In genomic region chr10:74118794-74119193, GRCh38 we compare ENCODE assay signal across 11 cellular contexts. TPM values are rescaled to one million over a fixed set of nuclear protein-coding genes. Genes with fewer than 3 reads are reported as not detected.
DNase-seq lines count a peak whose midpoint lies in the region; ATAC-seq and TF ChIP-seq lines count a peak whose summit lies in the region.
"Had no signal": no experiment of that assay in that cellular context is flagged by ENCODE, and none has a peak within 500 bp of the region (broad histone marks: within the 10 kb centered on the region; RNA-seq: fewer than 3 reads in every experiment).

No MANE protein-coding gene starts in this region.

- H3K9ac ChIP-seq in GM23248: peak overlapping the region; percentile 26; the same call in 1 of the 2 replicates

- WGBS in GM23248 (ENCODE audit: low coverage in 1 of 2, low lambda C conversion rate in 2 of 2, missing lambda C conversion rate in 2 of 2), 2 experiments: 50 to 54% methylated on average over 3 of the region's 3 CpGs
- 84 to 93% methylated on average over 3 of the region's 3 CpGs for WGBS in thyroid gland, 2 donors

- in situ Hi-C loops in GM23248 (cut with MboI): no loop called here

- H3K27me3 ChIP-seq in GM23248 (replicated peaks; ENCODE audit: insufficient read depth) (no peaks in the 10 kb centered on the region), RWPE2 (ENCODE audit: insufficient read depth, poor library complexity, severe bottlenecking) (no peaks in the 10 kb centered on the region), thyroid gland (no peaks in the 10 kb centered on the region)

- no peak for TF ChIP-seq CTCF in RWPE2 (IDR thresholded peaks at IDR 0.05; ENCODE audit: poor library complexity, severe bottlenecking)
- no peak for TF ChIP-seq CTCF in progenitor cell of endocrine pancreas (IDR thresholded peaks at IDR 0.05; ENCODE audit: unreplicated experiment)
- no peak for TF ChIP-seq CTCF in thyroid gland (IDR thresholded peaks at IDR 0.05)

- H3F3A ChIP-seq in GM23248 (ENCODE audit: insufficient read depth): peaks cover 93% of the 10 kb centered on the region

- H3K27ac ChIP-seq in GM23248 (peak overlapping the region; percentile 64), RWPE2 (ENCODE audit: poor library complexity, severe bottlenecking) (peak overlapping the region; percentile 67), epithelial cell of prostate (peak overlapping the region; percentile 50), thyroid gland (peak overlapping the region in 1 of 3 donors; percentile 45)
- H3K27ac ChIP-seq: HL-60, VCaP had no signal

- no peaks in the 10 kb centered on the region for H3K27me3 Mint-ChIP-seq in progenitor cell of endocrine pancreas

- peak; percentile 72 for DNase-seq in GM23248
- DNase-seq in RWPE2 (ENCODE audit: low spot score): no peak
- no peak for DNase-seq in epithelial cell of prostate (ENCODE audit: low read depth, low spot score)
- no peak for DNase-seq in progenitor cell of endocrine pancreas (ENCODE audit: low spot score, unreplicated experiment)
- no peak for DNase-seq in thyroid gland
- no peak for DNase-seq in activated T-cell treated with anti-CD3 and anti-CD28 coated beads for 4 hours
- DNase-seq: stimulated activated CD4-positive, alpha-beta T cell treated with anti-CD3 and anti-CD28 coated beads, Interleukin-4, amount 100 ng/mL, for 24 hours had no signal

- H3K4me1 Mint-ChIP-seq in progenitor cell of endocrine pancreas (ENCODE audit: low read depth): no peaks in the 10 kb centered on the region

- ATAC-seq in RWPE2 (ENCODE audit: low read depth) (peak; percentile 86), GM18505 (IDR thresholded peaks at IDR 0.05; ENCODE audit: unreplicated experiment) (no peak), GM19351 (IDR thresholded peaks at IDR 0.05; ENCODE audit: unreplicated experiment) (no peak)

- no peak overlapping the region for H3K4me3 Mint-ChIP-seq in progenitor cell of endocrine pancreas (ENCODE audit: low read depth)

- H3K27ac Mint-ChIP-seq in progenitor cell of endocrine pancreas: peak overlapping the region; percentile 30

- no peaks in the 10 kb centered on the region for H3K9me3 Mint-ChIP-seq in progenitor cell of endocrine pancreas (ENCODE audit: low read depth)

- TF ChIP-seq POLR2A in thyroid gland (IDR thresholded peaks at IDR 0.05): no peak
- TF ChIP-seq POLR2A in GM18505 (IDR thresholded peaks at IDR 0.05; ENCODE audit: borderline replicate concordance, extremely low read depth, insufficient read depth, insufficient read length): no peak

- H3K36me3 Mint-ChIP-seq in progenitor cell of endocrine pancreas (ENCODE audit: insufficient read depth): peaks cover 37% of the 10 kb centered on the region

- intact Hi-C loops in thyroid gland (cut with DNase I): no loop called here

- no peak overlapping the region for H3K4me3 ChIP-seq in GM23248
- no peak overlapping the region for H3K4me3 ChIP-seq in RWPE2 (ENCODE audit: severe bottlenecking)
- no peak overlapping the region for H3K4me3 ChIP-seq in thyroid gland (replicated peaks in 1 of 3)

- H2AFZ ChIP-seq in GM23248: no peak overlapping the region

- H3K9me2 ChIP-seq in GM23248 (ENCODE audit: insufficient read depth): no peaks in the 10 kb centered on the region

- H3K36me3 ChIP-seq in GM23248 (ENCODE audit: low read depth) (peaks cover 87% of the 10 kb centered on the region), RWPE2 (ENCODE audit: low read depth) (peaks cover 89% of the 10 kb centered on the region), thyroid gland (peaks cover 25 to 43% of the 10 kb centered on the region in 2 donors)

- H3K9me3 ChIP-seq in GM23248 (ENCODE audit: low read depth) (no peaks in the 10 kb centered on the region), RWPE2 (ENCODE audit: severe bottlenecking) (no peaks in the 10 kb centered on the region), thyroid gland (no peaks in the 10 kb centered on the region)

- H3K79me2 ChIP-seq in GM23248 (ENCODE audit: insufficient read depth): peaks cover 34% of the 10 kb centered on the region

- peaks cover 16% of the 10 kb centered on the region for H3K4me1 ChIP-seq in GM23248 (ENCODE audit: insufficient read depth)
- peaks cover 11% of the 10 kb centered on the region for H3K4me1 ChIP-seq in RWPE2 (ENCODE audit: insufficient read depth, poor library complexity, severe bottlenecking)
- peaks cover 15 to 28% of the 10 kb centered on the region in 2 donors for H3K4me1 ChIP-seq in thyroid gland

- no peaks in the 10 kb centered on the region for H4K20me1 ChIP-seq in GM23248 (ENCODE audit: insufficient read depth)

- H3K4me2 ChIP-seq in GM23248 (ENCODE audit: unreplicated experiment): no peak overlapping the region

RNA-seq across cellular contexts. Expression of gene AP3M1, which starts 31.8 kb away (rescaled TPM):
- 22.4 and 35.6 TPM in 2 replicates for total RNA-seq in GM23248 (2014; rRNA removed; shearing (Covaris generic))
- 29.1 and 33.4 TPM in 2 replicates for polyA plus RNA-seq in GM23248 (2016; fragmentation: Nextera tagmentation; extraction: Ambion mirVana)
- 49.7 and 51.7 TPM in 2 replicates for total RNA-seq in progenitor cell of endocrine pancreas
- 10 to 100 TPM; 28.9 to 35.2 (median 32.4) TPM for total RNA-seq in thyroid gland

RNA-seq across cellular contexts. Expression of gene ADK, which starts 32.2 kb away (rescaled TPM):
- 29.3 and 43.7 TPM in 2 replicates for total RNA-seq in GM23248 (2014; rRNA removed; shearing (Covaris generic))
- 72.5 and 75.1 TPM in 2 replicates for polyA plus RNA-seq in GM23248 (2016; fragmentation: Nextera tagmentation; extraction: Ambion mirVana)
- total RNA-seq in progenitor cell of endocrine pancreas: 20.7 and 24.4 TPM in 2 replicates
- 10 to 100 TPM; 62.1 to 84.7 (median 74.4) TPM for total RNA-seq in thyroid gland
